ENCODE assay signal across 10 cellular contexts in the genomic region with DNA sequence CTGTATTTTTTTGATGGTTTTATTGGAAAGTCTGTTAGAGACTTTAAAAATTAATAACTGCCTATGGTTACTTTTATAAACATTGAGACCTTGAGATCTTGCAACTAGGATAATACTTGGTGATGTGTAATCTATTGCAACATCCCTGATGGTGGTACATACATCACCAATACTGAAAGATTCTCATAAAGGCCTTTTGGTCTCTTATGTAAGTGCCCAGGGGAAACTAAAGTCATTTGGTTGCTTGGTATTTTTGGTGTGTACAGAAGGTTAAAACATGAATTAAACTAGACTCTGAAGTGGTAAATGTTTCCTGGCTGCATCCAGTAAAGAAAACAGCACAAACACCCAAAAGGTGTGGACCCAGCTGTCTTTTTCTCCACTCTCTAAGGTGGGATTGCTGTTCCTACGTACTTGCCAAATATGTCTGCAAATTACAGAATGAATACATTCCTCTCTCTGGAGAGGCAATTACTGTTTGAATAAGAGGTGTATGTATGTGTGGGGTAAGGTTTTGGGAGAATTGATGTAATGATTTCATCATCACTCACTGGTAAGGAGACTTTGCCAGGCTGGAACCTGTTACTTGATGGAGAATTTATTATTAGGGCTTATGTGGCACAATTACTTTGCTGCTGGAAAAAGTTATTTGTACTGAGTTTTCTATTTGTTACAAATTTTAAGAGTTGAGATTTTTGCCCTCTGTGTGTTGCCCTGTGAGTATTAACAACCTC. TPM values are rescaled to one million over a fixed set of nuclear protein-coding genes. Genes with fewer than 3 reads are reported as not detected.
DNase-seq lines count a peak whose midpoint lies in the region; ATAC-seq and TF ChIP-seq lines count a peak whose summit lies in the region.
"Had no signal": no experiment of that assay in that cellular context is flagged by ENCODE, and none has a peak within 500 bp of the region (broad histone marks: within the 10 kb centered on the region; RNA-seq: fewer than 3 reads in every experiment).

No MANE protein-coding gene starts in this region.

- DNase-seq in CD8-positive, alpha-beta memory T cell, result peak in 1 of 5 donors; percentile 27
- DNase-seq in activated CD8-positive, alpha-beta T cell treated with anti-CD3 and anti-CD28 coated beads for 36 hours, result no peak
- DNase-seq in memory B cell (ENCODE audit: low spot score in 2 of 2) (no peak), G401 (ENCODE audit: low spot score) (no peak), H4 (ENCODE audit: low spot score) (no peak)
- no peak for DNase-seq in stimulated activated CD4-positive, alpha-beta T cell treated with anti-CD3 and anti-CD28 coated beads, Interleukin-1b, Interleukin-23, amount 100 ng/mL, for 48 hours
- DNase-seq: NCI-H187 treated with DMSO at 0.1 percent for 48 hours had no signal

- H3K27me3 Mint-ChIP-seq in CD8-positive, alpha-beta memory T cell, result no peaks in the 10 kb centered on the region
- H3K27me3 Mint-ChIP-seq in activated CD8-positive, alpha-beta T cell treated with anti-CD3 and anti-CD28 coated beads for 36 hours, result no peaks in the 10 kb centered on the region
- H3K27me3 Mint-ChIP-seq in memory B cell, result no peaks in the 10 kb centered on the region

- peaks cover 69% of the 10 kb centered on the region for H3K4me1 ChIP-seq in CD8-positive, alpha-beta memory T cell (ENCODE audit: insufficient read depth, low read length)

- no peak for TF ChIP-seq CTCF in activated CD8-positive, alpha-beta T cell treated with anti-CD3 and anti-CD28 coated beads for 36 hours (IDR thresholded peaks at IDR 0.05)

- POLR2A ChIA-PET in CD8-positive, alpha-beta memory T cell (lab: Charles Lee), result interaction anchor here (0.7 kb wide), 1 partner anchor 20 kb away, joined by 3 read pairs; no protein-coding TSS in a partner anchor
- POLR2A ChIA-PET in activated CD8-positive, alpha-beta T cell treated with anti-CD3 and anti-CD28 coated beads for 36 hours (lab: Charles Lee), result interaction anchor here (0.9 to 9.3 kb wide), 7 partner anchors 11 to 343 kb away, joined by 3 to 112 read pairs (median 5); no protein-coding TSS in a partner anchor

- H3K27ac ChIP-seq in CD8-positive, alpha-beta memory T cell (ENCODE audit: low read depth, low read length), result no peak overlapping the region
- H3K27ac ChIP-seq in KOPT-K1 (ENCODE audit: low read depth, low read length, poor library complexity, severe bottlenecking), result peak overlapping the region; percentile 94
- H3K27ac ChIP-seq: vagina had no signal

- H3K4me3 ChIP-seq in CD8-positive, alpha-beta memory T cell (ENCODE audit: low read length), result peak overlapping the region; percentile 2
- H3K4me3 ChIP-seq: vagina had no signal

- H3K36me3 Mint-ChIP-seq in CD8-positive, alpha-beta memory T cell, result peaks cover 0 to 16% (median 0%) of the 10 kb centered on the region in 3 donors
- H3K36me3 Mint-ChIP-seq in activated CD8-positive, alpha-beta T cell treated with anti-CD3 and anti-CD28 coated beads for 36 hours (ENCODE audit: low read depth), result peaks cover 48% of the 10 kb centered on the region
- H3K36me3 Mint-ChIP-seq in memory B cell, result peaks cover 2% of the 10 kb centered on the region

- peak; percentile 4 for ATAC-seq in activated CD8-positive, alpha-beta T cell treated with anti-CD3 and anti-CD28 coated beads for 36 hours
- no peak for ATAC-seq in memory B cell (ENCODE audit: low read depth)
- ATAC-seq in GM21447 (IDR thresholded peaks at IDR 0.05; ENCODE audit: unreplicated experiment), result no peak

- H3K27ac Mint-ChIP-seq in CD8-positive, alpha-beta memory T cell, result peak overlapping the region; percentile 74 to 98 (median 87)
- H3K27ac Mint-ChIP-seq in activated CD8-positive, alpha-beta T cell treated with anti-CD3 and anti-CD28 coated beads for 36 hours, result peak overlapping the region; percentile 96
- H3K27ac Mint-ChIP-seq in memory B cell, result peak overlapping the region; percentile 78

- CTCF ChIA-PET in CD8-positive, alpha-beta memory T cell (lab: Charles Lee), result interaction anchor here (1.0 to 1.7 kb wide), 5 partner anchors 10 to 212 kb away, joined by 3 to 7 read pairs (median 5); no protein-coding TSS in a partner anchor
- CTCF ChIA-PET in activated CD8-positive, alpha-beta T cell treated with anti-CD3 and anti-CD28 coated beads for 36 hours (lab: Charles Lee), result interaction anchor here (1.0 to 3.4 kb wide), 6 partner anchors 10 to 212 kb away, joined by 4 to 12 read pairs (median 8); no protein-coding TSS in a partner anchor

- intact Hi-C loops in activated CD8-positive, alpha-beta T cell treated with anti-CD3 and anti-CD28 coated beads for 36 hours (cut with micrococcal nuclease), result loop anchor here (2.0 to 5.0 kb wide), 4 partner anchors 105 to 662 kb away; partner anchors contain the start of gene XPO1

- H3K4me3 Mint-ChIP-seq in CD8-positive, alpha-beta memory T cell, result peak overlapping the region; percentile 87 to 98 (median 94)
- H3K4me3 Mint-ChIP-seq in activated CD8-positive, alpha-beta T cell treated with anti-CD3 and anti-CD28 coated beads for 36 hours, result peak overlapping the region; percentile 96
- H3K4me3 Mint-ChIP-seq in memory B cell, result peak overlapping the region; percentile 25

- no peaks in the 10 kb centered on the region for H3K36me3 ChIP-seq in CD8-positive, alpha-beta memory T cell (ENCODE audit: insufficient read depth, low read length)
- H3K36me3 ChIP-seq in KOPT-K1 (ENCODE audit: insufficient read depth, low read length), result peaks cover under 1% of the 10 kb centered on the region; the same call in 1 of the 2 replicates
- H3K36me3 ChIP-seq: vagina had no signal

- no peaks in the 10 kb centered on the region for H3K9me3 Mint-ChIP-seq in CD8-positive, alpha-beta memory T cell
- no peaks in the 10 kb centered on the region for H3K9me3 Mint-ChIP-seq in activated CD8-positive, alpha-beta T cell treated with anti-CD3 and anti-CD28 coated beads for 36 hours
- no peaks in the 10 kb centered on the region for H3K9me3 Mint-ChIP-seq in memory B cell

- in situ Hi-C loops in G401 (cut with HindIII; ENCODE audit: low sequenced_read_pairs), result no loop called here

- no peaks in the 10 kb centered on the region for H3K27me3 ChIP-seq in CD8-positive, alpha-beta memory T cell (ENCODE audit: insufficient read depth, low read length, poor library complexity, severe bottlenecking)
- H3K27me3 ChIP-seq: vagina had no signal

- H3K9me3 ChIP-seq in CD8-positive, alpha-beta memory T cell (ENCODE audit: low read length), result no peaks in the 10 kb centered on the region
- H3K9me3 ChIP-seq in KOPT-K1 (ENCODE audit: insufficient read depth, low read length, poor library complexity, severe bottlenecking), result no peaks in the 10 kb centered on the region
- H3K9me3 ChIP-seq: vagina had no signal

- peaks cover 68 to 69% (median 69%) of the 10 kb centered on the region in 3 donors for H3K4me1 Mint-ChIP-seq in CD8-positive, alpha-beta memory T cell
- H3K4me1 Mint-ChIP-seq in activated CD8-positive, alpha-beta T cell treated with anti-CD3 and anti-CD28 coated beads for 36 hours (ENCODE audit: low read depth), result peaks cover 58% of the 10 kb centered on the region
- peaks cover 52% of the 10 kb centered on the region for H3K4me1 Mint-ChIP-seq in memory B cell

RNA-seq across cellular contexts. Expression of gene B3GNT2, which starts 3.6 kb away (rescaled TPM):
- total RNA-seq in CD8-positive, alpha-beta memory T cell, result 10 to 100 TPM; 30.1 to 30.9 TPM
- polyA plus RNA-seq in CD8-positive, alpha-beta memory T cell, result 62.1 TPM
- 10 to 100 TPM; 44.3 to 45.5 TPM for total RNA-seq in activated CD8-positive, alpha-beta T cell treated with anti-CD3 and anti-CD28 coated beads for 36 hours
- total RNA-seq in G401 (2014; rRNA removed; shearing (Covaris generic)), result 21.3 and 29.0 TPM in 2 replicates
- 18.7 and 21.9 TPM in 2 replicates for total RNA-seq in H4 (2014; rRNA removed; shearing (Covaris generic))

Comparison
In these comparisons a context has a peak if more than half of its experiments do, and no peak if none do; other contexts are left out.
1. H3K4me3 Mint-ChIP-seq: peak in every context shown above with its lines; median percentile 96 in activated CD8-positive, alpha-beta T cell treated with anti-CD3 and anti-CD28 coated beads for 36 hours; 94 in CD8-positive, alpha-beta memory T cell; 25 in memory B cell.